9 cellular contexts compared by ENCODE assay signal in genomic region chr16:12271006-12271405, GRCh38.
DNase-seq lines count a peak whose midpoint lies in the region; ATAC-seq and TF ChIP-seq lines count a peak whose summit lies in the region.
"Had no signal": no experiment of that assay in that cellular context is flagged by ENCODE, and none has a peak within 500 bp of the region (broad histone marks: within the 10 kb centered on the region; RNA-seq: fewer than 3 reads in every experiment).

No MANE protein-coding gene starts in this region.

- peaks cover 5% of the 10 kb centered on the region for H3K27me3 Mint-ChIP-seq in neural crest cell (ENCODE audit: low read depth)
- H3K27me3 Mint-ChIP-seq: activated naive CD8-positive, alpha-beta T cell had no signal

- TF ChIP-seq CTCF in neural crest cell (conservative IDR thresholded peaks at IDR 0.05), result peak; percentile 49

- DNase-seq in ELR (ENCODE audit: low read depth) (peak; percentile 59), NCI-H1105 treated with DMSO at 0.1 percent for 48 hours (lab: John Stamatoyannopoulos, UW) (peak; percentile 57), ecto neural progenitor cell (ENCODE audit: low spot score) (peak; percentile 67), neural crest cell (ENCODE audit: low read depth, low spot score) (peak; percentile 18), activated gamma-delta T cell treated with Interleukin-2 at 50 U/mL for 16 hours (no peak)

- H3K4me3 Mint-ChIP-seq in neural crest cell, result no peak overlapping the region
- H3K4me3 Mint-ChIP-seq: activated naive CD8-positive, alpha-beta T cell had no signal

- no peaks in the 10 kb centered on the region for H3K9me3 Mint-ChIP-seq in neural crest cell

- H3K36me3 Mint-ChIP-seq in neural crest cell (ENCODE audit: low read depth), result no peaks in the 10 kb centered on the region

- H3K27ac Mint-ChIP-seq in neural crest cell (ENCODE audit: unreplicated experiment), result no peak overlapping the region
- H3K27ac Mint-ChIP-seq: activated naive CD8-positive, alpha-beta T cell had no signal

- H3K4me1 Mint-ChIP-seq in neural crest cell, result no peaks in the 10 kb centered on the region

- ATAC-seq in GM21723 (IDR thresholded peaks at IDR 0.05; ENCODE audit: unreplicated experiment) (no peak), GM18861 (IDR thresholded peaks at IDR 0.05; ENCODE audit: unreplicated experiment) (no peak), HG02885 (IDR thresholded peaks at IDR 0.05; ENCODE audit: poor library complexity, unreplicated experiment) (no peak)
